ENCODE assay signal across 8 cellular contexts in genomic region chr20:3239867-3240775, GRCh38. TPM values are rescaled to one million over a fixed set of nuclear protein-coding genes. Genes with fewer than 3 reads are reported as not detected.
DNase-seq lines count a peak whose midpoint lies in the region; ATAC-seq and TF ChIP-seq lines count a peak whose summit lies in the region.

No MANE protein-coding gene starts in this region.

- peak overlapping the region; percentile 95 for H3K4me3 Mint-ChIP-seq in T-helper 17 cell

- peaks cover 8% of the 10 kb centered on the region for H3K4me1 Mint-ChIP-seq in T-helper 17 cell

- intact Hi-C loops in prostate gland (cut with DNase I) = no loop called here

- no peaks in the 10 kb centered on the region for H3K36me3 ChIP-seq in prostate gland

- peak overlapping the region; percentile 20 to 46 for H3K27ac ChIP-seq in prostate gland

- no peak for TF ChIP-seq POLR2A in prostate gland (IDR thresholded peaks at IDR 0.05)

- H3K27me3 Mint-ChIP-seq in T-helper 17 cell = peaks cover 50% of the 10 kb centered on the region

- WGBS in prostate gland = 16% methylated on average over 50 of the region's 54 CpGs

- peaks cover 4% of the 10 kb centered on the region for H3K36me3 Mint-ChIP-seq in T-helper 17 cell (ENCODE audit: low read depth)

- H3K9me3 ChIP-seq in T-helper 17 cell (ENCODE audit: control insufficient read depth, low read length, poor library complexity, severe bottlenecking) = no peaks in the 10 kb centered on the region
- H3K9me3 ChIP-seq in prostate gland = no peaks in the 10 kb centered on the region

- TF ChIP-seq CTCF in foreskin fibroblast (IDR thresholded peaks at IDR 0.05; ENCODE audit: low read depth, low read length) = no peak
- TF ChIP-seq CTCF in prostate gland (IDR thresholded peaks at IDR 0.05) = no peak

- H3K4me1 ChIP-seq in prostate gland (replicated peaks) = peaks cover 5% of the 10 kb centered on the region

- DNase-seq in ELF-1 (ENCODE audit: low read depth, low spot score) = peak; percentile 54
- DNase-seq in T-helper 17 cell = no peak
- DNase-seq in foreskin fibroblast = peak; percentile 28 to 69
- no peak for DNase-seq in prostate gland (ENCODE audit: low spot score)
- DNase-seq in NCI-H510A (lab: John Stamatoyannopoulos, UW) = no peak
- no peak for DNase-seq in SHP77 treated with DMSO at 0.1 percent for 48 hours (lab: John Stamatoyannopoulos, UW)
- DNase-seq in MV-4-11 (lab: John Stamatoyannopoulos, UW) = no peak

- H3K4me3 ChIP-seq in foreskin fibroblast (ENCODE audit: low read depth in 1 of 2, low read length in 2 of 2) = peak overlapping the region; percentile 68 to 85
- peak overlapping the region; percentile 73 to 75 for H3K4me3 ChIP-seq in prostate gland

- ATAC-seq in T-helper 17 cell = peak; percentile 27
- no peak for ATAC-seq in GM18498 (IDR thresholded peaks at IDR 0.05; ENCODE audit: unreplicated experiment)

- no peak overlapping the region for H3K27ac Mint-ChIP-seq in T-helper 17 cell

- no peaks in the 10 kb centered on the region for H3K27me3 ChIP-seq in prostate gland (replicated peaks; ENCODE audit: insufficient read depth)

RNA-seq across cellular contexts. Expression of gene SLC4A11, which starts 1.1 kb away (rescaled TPM):
- total RNA-seq in T-helper 17 cell = 1 to 10 TPM in 1 of 2 donors, under 1 TPM in 1; 0.37 to 1.3 TPM
- total RNA-seq in prostate gland = 10 to 100 TPM in 1 of 2 donors, 1 to 10 TPM in 1; 9.2 to 12.7 TPM

RNA-seq across cellular contexts. Expression of gene ITPA, which starts 30.8 kb away (rescaled TPM):
- 10 to 100 TPM; 39.5 to 41.4 TPM for total RNA-seq in T-helper 17 cell
- total RNA-seq in prostate gland = 10 to 100 TPM; 43.9 to 48.0 TPM

RNA-seq across cellular contexts. Expression of gene DDRGK1, which starts 35.6 kb away (rescaled TPM):
- total RNA-seq in T-helper 17 cell (10 to 100 TPM; 43.7 to 45.6 TPM), prostate gland (100 to 1,000 TPM in 1 of 2 donors, 10 to 100 TPM in 1; 87.5 to 126 TPM)

Comparison
In these comparisons a context has a peak if more than half of its experiments do, and no peak if none do; other contexts are left out.
1. DNase-seq: peak in ELF-1 (single experiment) and foreskin fibroblast (2 of 2); none in T-helper 17 cell (0 of 3), prostate gland (single experiment), NCI-H510A (single experiment), SHP77 treated with DMSO at 0.1 percent for 48 hours (single experiment) and MV-4-11 (single experiment).
2. RNA of gene SLC4A11, which starts 1.1 kb away (total RNA-seq): 9.2 to 12.7 TPM in prostate gland; 0.37 to 1.3 TPM in T-helper 17 cell; every median in the first group is over 4 times any median in the second.